9 cellular contexts compared by ENCODE assay signal in the genomic region with DNA sequence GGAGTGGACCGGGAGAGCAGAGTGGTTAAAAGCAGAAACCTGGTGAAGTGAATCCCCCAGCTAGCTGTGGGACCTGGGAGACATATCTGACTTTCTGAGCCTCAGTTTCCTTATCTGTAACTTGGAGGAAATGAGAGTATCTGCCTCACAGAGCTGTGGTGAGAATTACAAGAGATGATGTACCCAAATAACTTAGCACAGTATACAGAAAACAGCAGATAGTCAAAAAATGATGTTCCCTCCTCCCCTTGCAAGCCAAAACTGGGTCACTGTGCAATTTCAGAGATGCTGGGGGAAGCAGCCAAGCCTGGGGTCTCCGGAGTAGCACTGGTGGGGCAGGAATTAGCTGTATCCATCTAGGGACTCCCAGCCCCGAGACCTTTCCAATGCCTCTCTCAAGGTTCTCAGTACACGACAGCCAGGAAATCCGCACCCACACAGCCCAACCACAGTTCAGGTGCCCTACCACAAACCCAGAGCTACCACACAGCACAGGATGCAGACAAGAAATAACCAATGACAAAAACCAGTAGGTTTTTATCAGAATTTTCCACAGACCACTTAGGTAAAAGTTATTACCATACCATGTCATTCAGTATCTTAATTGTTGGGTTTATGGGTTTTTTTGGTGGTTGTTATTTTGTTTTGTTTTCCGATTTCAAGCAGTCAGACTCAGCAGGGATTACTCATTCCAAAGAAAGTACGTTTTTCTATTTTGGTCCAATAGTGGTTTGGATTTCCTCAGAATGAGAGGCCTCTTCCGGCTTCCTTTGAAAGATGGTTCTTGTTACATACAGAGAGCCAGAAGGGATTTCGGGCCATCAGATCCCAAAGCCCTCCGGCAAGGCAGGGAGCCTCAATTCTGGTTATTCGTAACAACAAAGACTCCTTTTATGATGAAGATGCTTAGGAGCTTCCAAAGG. TPM values are rescaled to one million over a fixed set of nuclear protein-coding genes. Genes with fewer than 3 reads are reported as not detected.
DNase-seq lines count a peak whose midpoint lies in the region; ATAC-seq and TF ChIP-seq lines count a peak whose summit lies in the region.
"Had no signal": no experiment of that assay in that cellular context is flagged by ENCODE, and none has a peak within 500 bp of the region (broad histone marks: within the 10 kb centered on the region; RNA-seq: fewer than 3 reads in every experiment).

No MANE protein-coding gene starts in this region.

- POLR2A ChIA-PET in OCI-LY7 (lab: Charles Lee) = no interaction called here

- H3K4me2 ChIP-seq in OCI-LY7 (ENCODE audit: low read length) = no peak overlapping the region

- ATAC-seq in HG02884 (IDR thresholded peaks at IDR 0.05; ENCODE audit: unreplicated experiment) = no peak

- no peak overlapping the region for H2AFZ ChIP-seq in OCI-LY7 (ENCODE audit: low read length)

- no peaks in the 10 kb centered on the region for H3K4me1 ChIP-seq in OCI-LY7 (ENCODE audit: insufficient read depth, low read length, poor library complexity, severe bottlenecking)

- no peaks in the 10 kb centered on the region for H3K9me2 ChIP-seq in OCI-LY7 (ENCODE audit: insufficient read depth, low read length)

- no TSS peak for BruUV-seq in OCI-LY7 (replicated peaks; lab: Mats Ljungman, UMichigan)

- H3K4me3 ChIP-seq in foreskin fibroblast (ENCODE audit: low read depth in 1 of 2, low read length in 2 of 2) (no peak overlapping the region), OCI-LY7 (ENCODE audit: low read depth, low read length, poor library complexity, severe bottlenecking) (no peak overlapping the region)

- CTCF ChIA-PET in OCI-LY7 (lab: Charles Lee; ENCODE audit: unreplicated experiment) = no interaction called here

- no peaks in the 10 kb centered on the region for H3K79me2 ChIP-seq in OCI-LY7 (ENCODE audit: insufficient read depth, low read depth, low read length)

- peak; percentile 74 for DNase-seq in GDM1 (lab: John Stamatoyannopoulos, UW)
- DNase-seq in NOMO-1 treated with dmso at 0.1 percent for 144 hours (lab: John Stamatoyannopoulos, UW; ENCODE audit: unreplicated experiment) = peak; percentile 72
- DNase-seq in activated T-helper 1 cell treated with anti-CD3 and anti-CD28 coated beads, Interleukin-2, amount 50 U/mL, for 16 hours (ENCODE audit: low read depth in 1 of 2, low spot score in 1 of 2) = peak; percentile 30 to 58
- DNase-seq in stimulated activated CD4-positive, alpha-beta T cell treated with anti-CD3 and anti-CD28 coated beads, Interleukin-15, amount 100 ng/mL, for 48 hours (ENCODE audit: low read depth in 2 of 2) = peak; percentile 73 to 76
- no peak for DNase-seq in foreskin fibroblast
- DNase-seq in OCI-LY7 (ENCODE audit: low spot score) = no peak
- DNase-seq in NCI-H2171 (lab: John Stamatoyannopoulos, UW) = no peak
- DNase-seq: NCI-H446 treated with DMSO at 0.1 percent for 48 hours had no signal

- TF ChIP-seq CTCF in foreskin fibroblast (IDR thresholded peaks at IDR 0.05; ENCODE audit: low read depth, low read length) (no peak), OCI-LY7 (conservative IDR thresholded peaks at IDR 0.05; ENCODE audit: low read length) (no peak)

- intact Hi-C loops in OCI-LY7 (cut with micrococcal nuclease; ENCODE audit: unreplicated experiment) = no loop called here

- H4K20me1 ChIP-seq in OCI-LY7 (ENCODE audit: insufficient read depth, low read length) = no peaks in the 10 kb centered on the region

- no peaks in the 10 kb centered on the region for H3K36me3 ChIP-seq in OCI-LY7 (ENCODE audit: insufficient read depth, low read length)

- no peak overlapping the region for H3K27ac ChIP-seq in OCI-LY7 (ENCODE audit: low read depth, low read length, poor library complexity, severe bottlenecking)

- no peaks in the 10 kb centered on the region for H3K9me3 ChIP-seq in OCI-LY7 (ENCODE audit: low read length)

RNA-seq across cellular contexts. Expression of gene HRH2, which starts 4.9 kb away (rescaled TPM):
- not detected in 2 replicates for total RNA-seq in OCI-LY7 (2014; rRNA removed; shearing (Covaris generic))
- not detected in 2 replicates for total RNA-seq in OCI-LY7 (2022)

Comparison
In these comparisons a context has a peak if more than half of its experiments do, and no peak if none do; other contexts are left out.
1. DNase-seq: peak in GDM1 (single experiment), NOMO-1 treated with dmso at 0.1 percent for 144 hours (single experiment), activated T-helper 1 cell treated with anti-CD3 and anti-CD28 coated beads, Interleukin-2, amount 50 U/mL, for 16 hours (2 of 2) and stimulated activated CD4-positive, alpha-beta T cell treated with anti-CD3 and anti-CD28 coated beads, Interleukin-15, amount 100 ng/mL, for 48 hours (2 of 2); none in foreskin fibroblast (0 of 2), OCI-LY7 (single experiment) and NCI-H2171 (single experiment).